In genomic region chr11:75387742-75388294, GRCh38 we compare ENCODE assay signal across 14 cellular contexts.
"Had no signal": no experiment of that assay in that cellular context is flagged by ENCODE, and none has a peak within 500 bp of the region (broad histone marks: within the 10 kb centered on the region; RNA-seq: fewer than 3 reads in every experiment).

No MANE protein-coding gene starts in this region.

- H3K27me3 Mint-ChIP-seq: natural killer cell treated with Interleukin-12 subunit alpha and Interleukin-12 subunit beta and Interleukin-15 and Interleukin-18, amount 100 ng/mL, for 72 hours had no signal

- H3K27me3 ChIP-seq: right atrium auricular region, upper lobe of left lung had no signal

- H3K36me3 Mint-ChIP-seq: activated naive CD4-positive, alpha-beta T cell treated with anti-CD3 and anti-CD28 coated beads, Interleukin-2, amount 50 U/mL, for 72 hours; brain; natural killer cell treated with Interleukin-12 subunit alpha and Interleukin-12 subunit beta and Interleukin-15 and Interleukin-18, amount 100 ng/mL, for 72 hours had no signal

- H3K9me3 Mint-ChIP-seq: activated B cell treated with CpG ODN at 0.5 μM for 24 hours; activated CD4-positive, alpha-beta T cell treated with anti-CD3 and anti-CD28 coated beads, Interleukin-2, amount 10 ng/mL, durations not matched to agents 24 days and 14 days; activated naive CD4-positive, alpha-beta T cell treated with anti-CD3 and anti-CD28 coated beads, Interleukin-2, amount 50 U/mL, for 72 hours; activated T-cell treated with anti-CD3 and anti-CD28 coated beads, Interleukin-2, amount 50 U/mL, for 72 hours; natural killer cell treated with Interleukin-12 subunit alpha and Interleukin-12 subunit beta and Interleukin-15 and Interleukin-18, amount 100 ng/mL, for 72 hours had no signal

- H3K27ac ChIP-seq: heart left ventricle, right atrium auricular region had no signal

- H3K27ac Mint-ChIP-seq: activated B cell treated with CpG ODN at 0.5 μM for 24 hours; activated CD4-positive, alpha-beta T cell treated with anti-CD3 and anti-CD28 coated beads, Interleukin-2, amount 10 ng/mL, durations not matched to agents 24 days and 14 days; activated CD8-positive, alpha-beta T cell treated with anti-CD3 and anti-CD28 coated beads, Interleukin-2, amount 10 ng/mL, durations not matched to agents 7 days and 5 days; activated naive CD4-positive, alpha-beta T cell treated with anti-CD3 and anti-CD28 coated beads, Interleukin-2, amount 50 U/mL, for 72 hours; activated T-cell treated with anti-CD3 and anti-CD28 coated beads, Interleukin-2, amount 50 U/mL, for 72 hours; brain had no signal

- DNase-seq: activated gamma-delta T cell, cortex of kidney had no signal

- H3K4me3 Mint-ChIP-seq: activated B cell treated with CpG ODN at 0.5 μM for 24 hours; activated CD4-positive, alpha-beta T cell treated with anti-CD3 and anti-CD28 coated beads, Interleukin-2, amount 10 ng/mL, durations not matched to agents 24 days and 14 days; activated CD8-positive, alpha-beta T cell treated with anti-CD3 and anti-CD28 coated beads, Interleukin-2, amount 10 ng/mL, durations not matched to agents 7 days and 5 days; activated T-cell treated with anti-CD3 and anti-CD28 coated beads, Interleukin-2, amount 50 U/mL, for 72 hours; brain; natural killer cell treated with Interleukin-12 subunit alpha and Interleukin-12 subunit beta and Interleukin-15 and Interleukin-18, amount 100 ng/mL, for 72 hours had no signal

- H3K9me3 ChIP-seq: heart left ventricle, mucosa of descending colon, right atrium auricular region, upper lobe of left lung had no signal

- H3K36me3 ChIP-seq: heart left ventricle, right atrium auricular region, upper lobe of left lung had no signal

- H3K4me3 ChIP-seq: heart left ventricle, mucosa of descending colon, right atrium auricular region, skin epidermis, upper lobe of left lung had no signal
